Comparison of ENCODE assay signal across 25 cellular contexts in the genomic region with DNA sequence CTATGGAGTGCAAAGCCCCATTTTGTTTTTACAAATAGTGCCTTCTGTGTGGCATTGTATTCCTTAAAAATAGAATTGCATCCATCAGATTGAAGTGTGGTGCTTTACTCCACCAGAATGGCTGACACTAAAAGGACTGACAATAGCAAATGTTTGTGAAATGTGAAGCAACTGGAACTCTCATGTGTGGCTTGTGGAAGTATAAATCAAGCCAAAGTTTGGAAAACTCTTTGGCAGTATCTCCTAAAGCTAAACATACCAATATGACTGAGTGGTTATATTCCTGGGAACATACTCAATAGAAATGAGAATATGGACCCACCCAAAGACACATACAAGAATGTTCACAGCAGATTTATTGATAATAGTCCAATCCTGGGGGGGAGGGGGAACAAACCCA.
DNase-seq lines count a peak whose midpoint lies in the region; ATAC-seq and TF ChIP-seq lines count a peak whose summit lies in the region.
"Had no signal": no experiment of that assay in that cellular context is flagged by ENCODE, and none has a peak within 500 bp of the region (broad histone marks: within the 10 kb centered on the region; RNA-seq: fewer than 3 reads in every experiment).

No MANE protein-coding gene starts in this region.

- H3K27ac ChIP-seq in left ventricle myocardium inferior (replicated peaks) (peak overlapping the region; percentile 79), psoas muscle (peak overlapping the region; percentile 79), left lung (no peak overlapping the region)
- H3K27ac ChIP-seq: C4-2B, HL-60 had no signal

- H3K27me3 ChIP-seq in left ventricle myocardium inferior (ENCODE audit: low read depth) (no peaks in the 10 kb centered on the region), psoas muscle (ENCODE audit: insufficient read depth in 3 of 3, low read length in 2 of 3) (no peaks in the 10 kb centered on the region), left lung (no peaks in the 10 kb centered on the region)

- peaks cover 30% of the 10 kb centered on the region for H3K4me1 Mint-ChIP-seq in mesothelial cell of epicardium
- H3K4me1 Mint-ChIP-seq: CD8-positive, alpha-beta memory T cell had no signal

- H3K36me3 ChIP-seq in left ventricle myocardium inferior (no peaks in the 10 kb centered on the region), psoas muscle (ENCODE audit: insufficient read depth in 1 of 2, low read depth in 1 of 2) (no peaks in the 10 kb centered on the region), left lung (no peaks in the 10 kb centered on the region)

- no peaks in the 10 kb centered on the region for H3K27me3 Mint-ChIP-seq in mesothelial cell of epicardium (ENCODE audit: low read depth)

- no peak for TF ChIP-seq CTCF in left ventricle myocardium inferior (IDR thresholded peaks at IDR 0.05; ENCODE audit: borderline replicate concordance)
- no peak for TF ChIP-seq CTCF in fibroblast of mammary gland (conservative IDR thresholded peaks at IDR 0.05; ENCODE audit: control insufficient read depth, insufficient read depth, low read depth, low read length)
- TF ChIP-seq CTCF in psoas muscle (IDR thresholded peaks at IDR 0.05): no peak
- TF ChIP-seq CTCF in mesothelial cell of epicardium (IDR thresholded peaks at IDR 0.05; ENCODE audit: unreplicated experiment): no peak
- TF ChIP-seq CTCF in left lung (IDR thresholded peaks at IDR 0.05): no peak

- H3K27ac Mint-ChIP-seq in mesothelial cell of epicardium: no peak overlapping the region
- H3K27ac Mint-ChIP-seq: CD8-positive, alpha-beta memory T cell had no signal

- H3K36me3 Mint-ChIP-seq in mesothelial cell of epicardium: peaks cover 36% of the 10 kb centered on the region
- H3K36me3 Mint-ChIP-seq: CD8-positive, alpha-beta memory T cell had no signal

- intact Hi-C loops in left ventricle myocardium inferior (cut with micrococcal nuclease) (no loop called here), Right ventricle myocardium inferior (cut with DNase I) (loop anchor here (5.0 kb wide), 1 partner anchor 42 kb away; no protein-coding TSS in a partner anchor), psoas muscle (cut with DNase I) (loop anchor here in 1 of 2 donors (5.0 kb wide), 1 partner anchor 57 kb away; no protein-coding TSS in a partner anchor), left lung (cut with DNase I) (no loop called here)

- no peak overlapping the region for H3K4me3 Mint-ChIP-seq in mesothelial cell of epicardium
- H3K4me3 Mint-ChIP-seq: CD8-positive, alpha-beta memory T cell had no signal

- H3K9me3 Mint-ChIP-seq in mesothelial cell of epicardium: peaks cover 4% of the 10 kb centered on the region

- H3K4me3 ChIP-seq in left ventricle myocardium inferior (no peak overlapping the region), fibroblast of mammary gland (ENCODE audit: control insufficient read depth, low read depth, low read length) (no peak overlapping the region), psoas muscle (no peak overlapping the region), left lung (no peak overlapping the region)

- H3K4me1 ChIP-seq in left ventricle myocardium inferior (peaks cover 74% of the 10 kb centered on the region), psoas muscle (peaks cover 34% of the 10 kb centered on the region), left lung (peaks cover 0 to 7% of the 10 kb centered on the region in 2 donors)

- H3K9me3 ChIP-seq in left ventricle myocardium inferior (replicated peaks): no peaks in the 10 kb centered on the region
- no peaks in the 10 kb centered on the region for H3K9me3 ChIP-seq in psoas muscle
- H3K9me3 ChIP-seq in left lung: no peaks in the 10 kb centered on the region

- no peak for DNase-seq in left ventricle myocardium inferior
- no peak for DNase-seq in Right ventricle myocardium inferior (ENCODE audit: missing footprints)
- peak; percentile 20 for DNase-seq in fibroblast of mammary gland (ENCODE audit: low read depth)
- DNase-seq in psoas muscle: no peak
- DNase-seq in mesothelial cell of epicardium (ENCODE audit: low spot score in 2 of 2, unreplicated experiment in 2 of 2): no peak
- no peak for DNase-seq in left lung
- DNase-seq: Calu3; CD8-positive, alpha-beta memory T cell; DMS153; H7; KBM-7; MM.1S; NCI-H1092 treated with DMSO at 0.1 percent for 48 hours; NCI-H1436 treated with DMSO at 0.1 percent for 48 hours; NCI-H1930; NCI-H2227 treated with DMSO at 0.1 percent for 48 hours; NCI-H510A; NCI-H748 treated with DMSO at 0.1 percent for 48 hours; NK-92 treated with Interleukin-12 subunit alpha and Interleukin-12 subunit beta, amount 100 ng/mL, for 24 hours had no signal

- no peak for ATAC-seq in Right ventricle myocardium inferior
- peak in 2 of 4 donors; percentile 18 to 27 for ATAC-seq in psoas muscle
- no peak for ATAC-seq in left lung
- no peak for ATAC-seq in GM19023 (IDR thresholded peaks at IDR 0.05; ENCODE audit: unreplicated experiment)
- ATAC-seq: HepG2, Panc1, SK-N-SH treated with all-trans-retinoic acid at 6 μM for 48 hours had no signal

Comparison
In these comparisons a context has a peak if more than half of its experiments do, and no peak if none do; other contexts are left out.
1. H3K27ac ChIP-seq: peak in left ventricle myocardium inferior (single experiment) and psoas muscle (single experiment); none in left lung (0 of 2).